Comparison of ENCODE assay signal across 2 cellular contexts in genomic region chr3:182785142-182785541, GRCh38.
TF ChIP-seq lines count a peak whose summit lies in the region.

No MANE protein-coding gene starts in this region.

TF ChIP-seq in K562, 482 proteins besides CTCF, POLR2A, EP300 and RAD21:
- no peak for TF ChIP-seq ZNF449 (CRISPR knock-in tag; IDR thresholded peaks at IDR 0.05)
- no peak for TF ChIP-seq ZNF232 (CRISPR knock-in tag; IDR thresholded peaks at IDR 0.05)
- no peak for TF ChIP-seq PHF21A (IDR thresholded peaks at IDR 0.05; ENCODE audit: borderline replicate concordance, low read depth)
- 0 out of 2 replicates have a peak, but pooled peaks have one; percentile 32 for TF ChIP-seq LCOR (CRISPR knock-in tag; IDR thresholded peaks at IDR 0.05)
TF ChIP-seq in K562: peak in this region for 1.

TF ChIP-seq in endothelial cell of umbilical vein, 7 proteins besides CTCF, POLR2A, EP300 and RAD21:
- TF ChIP-seq JUN (IDR thresholded peaks at IDR 0.05; ENCODE audit: borderline replicate concordance, insufficient read depth, insufficient read length, low read depth) = peak; percentile 64
- no peak for TF ChIP-seq EZH2 (IDR thresholded peaks at IDR 0.05; ENCODE audit: borderline replicate concordance, low read depth, low read length, severe bottlenecking)
